In genomic region chr4:5365071-5366008, GRCh38 we compare ENCODE assay signal across 9 cellular contexts.
DNase-seq lines count a peak whose midpoint lies in the region; ATAC-seq and TF ChIP-seq lines count a peak whose summit lies in the region.
"Had no signal": no experiment of that assay in that cellular context is flagged by ENCODE, and none has a peak within 500 bp of the region (broad histone marks: within the 10 kb centered on the region; RNA-seq: fewer than 3 reads in every experiment).

No MANE protein-coding gene starts in this region.

- H2AK9ac ChIP-seq in IMR-90 (replicated peaks; ENCODE audit: low read depth, low read length, poor library complexity) = no peak overlapping the region

- H3K27me3 ChIP-seq in IMR-90 (ENCODE audit: control insufficient read depth, insufficient read depth, low read length) (no peaks in the 10 kb centered on the region), brain microvascular endothelial cell (replicated peaks) (no peaks in the 10 kb centered on the region), mesenchymal stem cell (ENCODE audit: control insufficient read depth in 1 of 2, insufficient read depth in 1 of 2, low read length in 2 of 2) (no peaks in the 10 kb centered on the region), BE2C (no peaks in the 10 kb centered on the region)

- H4K91ac ChIP-seq in IMR-90 (ENCODE audit: insufficient read depth, low read depth, low read length) (no peak overlapping the region; the same call in 1 of the 2 replicates), mesenchymal stem cell (ENCODE audit: low read length) (no peak overlapping the region)

- H4K20me1 ChIP-seq in IMR-90 (ENCODE audit: insufficient read depth, low read length) = no peaks in the 10 kb centered on the region; the same call in 1 of the 2 replicates

- peak overlapping the region in 1 of 2 experiments; percentile 14; a peak in 1 of 4 replicates for H4K8ac ChIP-seq in IMR-90 (ENCODE audit: low read depth in 2 of 2, low read length in 2 of 2)
- no peak overlapping the region for H4K8ac ChIP-seq in mesenchymal stem cell (ENCODE audit: low read length)

- H2BK12ac ChIP-seq in mesenchymal stem cell (ENCODE audit: low read length in 2 of 2) = no peak overlapping the region

- TF ChIP-seq CTCF in IMR-90 (conservative IDR thresholded peaks at IDR 0.05; ENCODE audit: low read depth, low read length) = no peak
- TF ChIP-seq CTCF in brain microvascular endothelial cell (IDR thresholded peaks at IDR 0.05; ENCODE audit: low read depth, low read length, missing control alignments) = no peak
- TF ChIP-seq CTCF in BE2C (IDR thresholded peaks at IDR 0.05; ENCODE audit: low read depth, low read length) = no peak

- no peaks in the 10 kb centered on the region for H3K36me3 ChIP-seq in IMR-90 (ENCODE audit: control insufficient read depth, insufficient read depth, low read length)
- no peaks in the 10 kb centered on the region for H3K36me3 ChIP-seq in brain microvascular endothelial cell (replicated peaks)
- H3K36me3 ChIP-seq in mesenchymal stem cell (ENCODE audit: control insufficient read depth in 1 of 2, insufficient read depth in 2 of 2, low read depth in 1 of 2, low read length in 2 of 2) = no peaks in the 10 kb centered on the region
- H3K36me3 ChIP-seq in BE2C = no peaks in the 10 kb centered on the region

- H3K79me1 ChIP-seq in IMR-90 (ENCODE audit: low read depth in 1 of 2, low read length in 2 of 2) = peaks cover 0 to 16% of the 10 kb centered on the region in 2 experiments; a peak in 2 of 4 replicates
- H3K79me1 ChIP-seq in mesenchymal stem cell (replicated peaks; ENCODE audit: low read length, poor library complexity, severe bottlenecking) = peaks cover 5% of the 10 kb centered on the region

- H3K4ac ChIP-seq in IMR-90 (ENCODE audit: low read depth, low read length) (peak overlapping the region; percentile 87), mesenchymal stem cell (ENCODE audit: low read depth in 1 of 2, low read length in 2 of 2) (no peak overlapping the region)

- no peak overlapping the region; the same call in 1 of the 2 replicates for H3K27ac ChIP-seq in IMR-90 (ENCODE audit: insufficient read depth, low read length)
- H3K27ac ChIP-seq in brain microvascular endothelial cell = peak overlapping the region; percentile 91
- H3K27ac ChIP-seq in mesenchymal stem cell (ENCODE audit: low read length, poor library complexity, severe bottlenecking) = no peak overlapping the region

- no peak for TF ChIP-seq POLR2A in IMR-90 (IDR thresholded peaks at IDR 0.05; ENCODE audit: low read depth, low read length)

- 0 out of 2 replicates have a peak overlapping the region, but pooled peaks have one; percentile 19 for H3K56ac ChIP-seq in IMR-90 (ENCODE audit: extremely low read depth, insufficient read depth, low read length)

- H3K9ac ChIP-seq in IMR-90 (ENCODE audit: low read depth, low read length) (no peak overlapping the region), mesenchymal stem cell (ENCODE audit: low read length) (no peak overlapping the region)

- no peak overlapping the region for H4K5ac ChIP-seq in IMR-90 (ENCODE audit: low read depth, low read length)

- H2AK5ac ChIP-seq in IMR-90 (ENCODE audit: low read depth, low read length) = peak overlapping the region; percentile 92; the same call in 1 of the 2 replicates
- no peak overlapping the region for H2AK5ac ChIP-seq in mesenchymal stem cell (ENCODE audit: low read length, severe bottlenecking)

- H3K18ac ChIP-seq in IMR-90 (ENCODE audit: low read depth, low read length) (peak overlapping the region; percentile 60; the same call in 1 of the 2 replicates), mesenchymal stem cell (ENCODE audit: low read depth in 1 of 2, low read length in 2 of 2) (no peak overlapping the region)

- H3K14ac ChIP-seq in IMR-90 (replicated peaks; ENCODE audit: low read depth, low read length) (no peak overlapping the region; the same call in 1 of the 2 replicates), mesenchymal stem cell (ENCODE audit: low read length in 2 of 2) (no peak overlapping the region)

- in situ Hi-C loops in IMR-90 (cut with MboI; ENCODE audit: low sequenced_read_pairs) (no loop called here), brain microvascular endothelial cell (cut with HindIII; ENCODE audit: low pct_ligation_motif_present, low sequenced_read_pairs) (no loop called here)

- POLR2A ChIA-PET in IMR-90 (lab: Charles Lee; ENCODE audit: unreplicated experiment) = no interaction called here

- no peak overlapping the region for H3K23ac ChIP-seq in IMR-90 (ENCODE audit: low read depth, low read length)
- H3K23ac ChIP-seq in mesenchymal stem cell (ENCODE audit: low read length in 2 of 2) = no peak overlapping the region

- peaks cover 26% of the 10 kb centered on the region for H3K9me1 ChIP-seq in IMR-90 (ENCODE audit: insufficient read depth, low read length)

- peak; percentile 58 for DNase-seq in COLO829 (ENCODE audit: low spot score)
- DNase-seq in IMR-90 = peak; percentile 97
- peak; percentile 98 for DNase-seq in brain microvascular endothelial cell
- DNase-seq in mesenchymal stem cell = peak; percentile 96
- no peak for DNase-seq in activated CD8-positive, alpha-beta memory T cell treated with anti-CD3 and anti-CD28 coated beads, Interleukin-2, amount 50 U/mL, for 4 hours
- DNase-seq in BE2C = no peak
- DNase-seq: GDM1 had no signal

- H2BK5ac ChIP-seq in IMR-90 (ENCODE audit: low read depth, low read length, poor library complexity, severe bottlenecking) = no peak overlapping the region
- H2BK5ac ChIP-seq in mesenchymal stem cell (ENCODE audit: low read depth, low read length, poor library complexity, severe bottlenecking) = no peak overlapping the region

- CTCF ChIA-PET in IMR-90 (lab: Yijun Ruan, JAX) = interaction anchor here (1.5 kb wide), 1 partner anchor 35 kb away, joined by 5 read pairs; no protein-coding TSS in a partner anchor

- no CpG with 5 or more reads among the region's 12 CpGs for WGBS in IMR-90 (ENCODE audit: extremely low coverage in 2 of 2, insufficient read length in 1 of 2), 2 experiments
- 27% methylated on average over 10 of the region's 12 CpGs for WGBS in mesenchymal stem cell

- intact Hi-C loops in IMR-90 (cut with micrococcal nuclease) = no loop called here

- peaks cover 6% of the 10 kb centered on the region for H3K4me1 ChIP-seq in IMR-90 (ENCODE audit: control insufficient read depth, insufficient read depth, low read length)
- peaks cover 5% of the 10 kb centered on the region for H3K4me1 ChIP-seq in mesenchymal stem cell (ENCODE audit: control insufficient read depth, insufficient read depth, low read depth, low read length)
- no peaks in the 10 kb centered on the region for H3K4me1 ChIP-seq in BE2C

- H2BK120ac ChIP-seq in IMR-90 (ENCODE audit: low read depth, low read length) = peak overlapping the region; percentile 79
- H2BK120ac ChIP-seq in mesenchymal stem cell (ENCODE audit: low read depth, low read length) = no peak overlapping the region

- H3K4me2 ChIP-seq in IMR-90 (ENCODE audit: low read depth, low read length) = peak overlapping the region; percentile 8; the same call in 1 of the 2 replicates
- no peak overlapping the region for H3K4me2 ChIP-seq in mesenchymal stem cell (ENCODE audit: low read length, poor library complexity, severe bottlenecking)

- H3K4me3 ChIP-seq in IMR-90 (ENCODE audit: insufficient read depth, low read depth, low read length) = no peak overlapping the region
- H3K4me3 ChIP-seq in brain microvascular endothelial cell (ENCODE audit: low read depth, low read length) = no peak overlapping the region
- H3K4me3 ChIP-seq in mesenchymal stem cell (ENCODE audit: insufficient read depth in 1 of 2, low read depth in 1 of 2, low read length in 2 of 2) = no peak overlapping the region
- no peak overlapping the region for H3K4me3 ChIP-seq in BE2C (ENCODE audit: low read depth, low read length)

- dilution Hi-C loops in IMR-90 (cut with HindIII; ENCODE audit: low sequenced_read_pairs, unreplicated experiment) = no loop called here

- H2AFZ ChIP-seq in IMR-90 (replicated peaks; ENCODE audit: low read length, poor library complexity) (no peak overlapping the region), mesenchymal stem cell (ENCODE audit: low read depth, low read length) (no peak overlapping the region)

- ATAC-seq in IMR-90 (ENCODE audit: low read depth) (peak; percentile 60), GM18907 (IDR thresholded peaks at IDR 0.05; ENCODE audit: unreplicated experiment) (no peak), GM19455 (IDR thresholded peaks at IDR 0.05; ENCODE audit: unreplicated experiment) (no peak)

- peak overlapping the region; percentile 87; the same call in 1 of the 3 replicates for H2BK15ac ChIP-seq in IMR-90 (ENCODE audit: low read depth, low read length)
- H2BK15ac ChIP-seq in mesenchymal stem cell (ENCODE audit: low read depth, poor library complexity, severe bottlenecking) = no peak overlapping the region

- TF ChIP-seq RAD21 in IMR-90 (IDR thresholded peaks at IDR 0.05; ENCODE audit: low read length) = no peak

- peak overlapping the region; percentile 92 for H2BK20ac ChIP-seq in IMR-90 (ENCODE audit: low read depth, low read length)

- H3K9me3 ChIP-seq in IMR-90 (ENCODE audit: control insufficient read depth, insufficient read depth, low read length) = no peaks in the 10 kb centered on the region
- no peaks in the 10 kb centered on the region for H3K9me3 ChIP-seq in mesenchymal stem cell (ENCODE audit: control insufficient read depth, low read length)
- H3K9me3 ChIP-seq in BE2C = no peaks in the 10 kb centered on the region

- BruUV-seq in IMR-90 (replicated peaks; lab: Mats Ljungman, UMichigan) = no TSS peak

TF ChIP-seq in IMR-90, 13 proteins besides CTCF, POLR2A, EP300 and RAD21 (continues in another document):
- TF ChIP-seq CHD1 (IDR thresholded peaks at IDR 0.05; ENCODE audit: low read depth, low read length) (no peak), MAZ (IDR thresholded peaks at IDR 0.05; ENCODE audit: borderline replicate concordance, low read depth, low read length) (no peak), MXI1 (IDR thresholded peaks at IDR 0.05; ENCODE audit: borderline replicate concordance, low read depth, low read length) (no peak), FOS (IDR thresholded peaks at IDR 0.05; ENCODE audit: low read depth, low read length) (peak; percentile 88), CEBPB (IDR thresholded peaks at IDR 0.05; ENCODE audit: low read depth, low read length) (peak; percentile 57; the same call in 1 of the 2 replicates), MAFK (IDR thresholded peaks at IDR 0.05; ENCODE audit: low read depth, low read length) (peak; percentile 30; the same call in 1 of the 2 replicates), BHLHE40 (IDR thresholded peaks at IDR 0.05; ENCODE audit: low read depth, low read length) (peak; percentile 94), ELK1 (IDR thresholded peaks at IDR 0.05; ENCODE audit: borderline replicate concordance, low read depth, low read length) (no peak)

Comparison
In these comparisons a context has a peak if more than half of its experiments do, and no peak if none do; other contexts are left out.
1. DNase-seq: peak in COLO829 (single experiment), IMR-90 (single experiment), brain microvascular endothelial cell (single experiment) and mesenchymal stem cell (single experiment); none in activated CD8-positive, alpha-beta memory T cell treated with anti-CD3 and anti-CD28 coated beads, Interleukin-2, amount 50 U/mL, for 4 hours (single experiment) and BE2C (single experiment).